ENCODE assay signal across 9 cellular contexts in the genomic region with DNA sequence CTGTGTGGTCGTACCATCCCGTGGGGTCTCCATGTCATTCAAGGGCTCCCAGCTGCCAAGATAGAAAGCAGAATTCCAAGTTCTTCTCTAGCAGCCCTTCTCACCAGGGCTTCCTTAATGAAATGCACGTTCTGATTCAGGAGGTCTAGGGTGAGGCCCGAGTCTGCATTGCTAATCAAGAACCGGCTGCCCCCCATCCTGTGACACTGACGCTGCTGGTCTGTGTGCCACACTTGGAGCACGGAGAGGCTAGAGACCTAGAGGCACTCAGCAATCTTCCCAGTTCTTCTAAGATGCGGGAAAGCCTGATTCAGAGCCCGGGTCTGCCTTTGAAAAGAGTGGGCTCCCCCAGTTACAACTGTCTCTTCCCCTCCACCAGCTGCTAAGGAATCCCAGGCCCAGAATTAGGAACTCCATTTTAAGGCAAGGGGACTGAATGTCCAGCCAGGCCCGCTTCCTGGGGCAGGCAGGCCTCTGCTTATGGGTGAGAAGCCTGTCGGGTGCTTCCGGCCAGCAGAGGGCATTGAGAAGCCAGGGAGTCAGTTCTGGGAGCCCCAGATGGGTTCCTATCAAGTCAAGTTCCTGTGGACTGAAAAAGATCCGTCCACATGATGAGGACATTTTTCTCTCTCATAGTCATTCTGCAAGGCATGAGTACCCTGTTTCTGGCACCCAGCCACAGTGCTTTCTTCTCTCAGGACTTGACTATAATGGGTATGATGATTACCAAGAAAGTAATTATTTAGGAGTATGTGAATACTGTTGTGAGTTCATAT.
DNase-seq lines count a peak whose midpoint lies in the region; ATAC-seq and TF ChIP-seq lines count a peak whose summit lies in the region.
"Had no signal": no experiment of that assay in that cellular context is flagged by ENCODE, and none has a peak within 500 bp of the region (broad histone marks: within the 10 kb centered on the region; RNA-seq: fewer than 3 reads in every experiment).

No MANE protein-coding gene starts in this region.

- no peak overlapping the region for H3K27ac Mint-ChIP-seq in activated T-helper 2 cell treated with anti-CD3 and anti-CD28 coated beads, Interferon-gamma antibody, Interleukin-2, Interleukin-4, amounts not matched to agents 10 μg/mL and 5 μg/mL and 100 μg/mL, durations not matched to agents 14 hours and 24 hours and 36 hours
- H3K27ac Mint-ChIP-seq: memory B cell had no signal

- H3K36me3 Mint-ChIP-seq in activated T-helper 2 cell treated with anti-CD3 and anti-CD28 coated beads, Interferon-gamma antibody, Interleukin-2, Interleukin-4, amounts not matched to agents 10 μg/mL and 5 μg/mL and 100 μg/mL, durations not matched to agents 14 hours and 24 hours and 36 hours (ENCODE audit: low read depth): no peaks in the 10 kb centered on the region

- H3K27me3 ChIP-seq in psoas muscle (ENCODE audit: insufficient read depth in 3 of 3, low read length in 2 of 3): no peaks in the 10 kb centered on the region

- intact Hi-C loops in Right ventricle myocardium superior (cut with DNase I) (loop anchor here (5.0 kb wide), 1 partner anchor 114 kb away; no protein-coding TSS in a partner anchor), psoas muscle (cut with DNase I) (no loop called here)
- intact Hi-C loops in activated T-helper 2 cell treated with anti-CD3 and anti-CD28 coated beads, Interferon-gamma antibody, Interleukin-2, Interleukin-4, amounts not matched to agents 10 μg/mL and 5 μg/mL and 100 μg/mL, durations not matched to agents 14 hours and 24 hours and 36 hours (cut with micrococcal nuclease): no loop called here

- H3K4me1 ChIP-seq in psoas muscle: peaks cover 27% of the 10 kb centered on the region

- ATAC-seq in Right ventricle myocardium superior (ENCODE audit: poor library complexity) (peak; percentile 91), psoas muscle (peak; percentile 89 to 95 (median 93)), GM19395 (IDR thresholded peaks at IDR 0.05; ENCODE audit: unreplicated experiment) (no peak)

- WGBS in psoas muscle, 3 donors: 56 to 60% (median 59%) methylated on average over 13 of the region's 13 CpGs

- H3K4me1 Mint-ChIP-seq in activated T-helper 2 cell treated with anti-CD3 and anti-CD28 coated beads, Interferon-gamma antibody, Interleukin-2, Interleukin-4, amounts not matched to agents 10 μg/mL and 5 μg/mL and 100 μg/mL, durations not matched to agents 14 hours and 24 hours and 36 hours (ENCODE audit: low read depth): no peaks in the 10 kb centered on the region

- H3K4me3 Mint-ChIP-seq in activated T-helper 2 cell treated with anti-CD3 and anti-CD28 coated beads, Interferon-gamma antibody, Interleukin-2, Interleukin-4, amounts not matched to agents 10 μg/mL and 5 μg/mL and 100 μg/mL, durations not matched to agents 14 hours and 24 hours and 36 hours (ENCODE audit: low read depth): no peak overlapping the region
- H3K4me3 Mint-ChIP-seq: memory B cell had no signal

- no peaks in the 10 kb centered on the region for H3K9me3 Mint-ChIP-seq in activated T-helper 2 cell treated with anti-CD3 and anti-CD28 coated beads, Interferon-gamma antibody, Interleukin-2, Interleukin-4, amounts not matched to agents 10 μg/mL and 5 μg/mL and 100 μg/mL, durations not matched to agents 14 hours and 24 hours and 36 hours

- H3K9me3 ChIP-seq in psoas muscle: no peaks in the 10 kb centered on the region

- no peak overlapping the region for H3K4me3 ChIP-seq in WI38 (ENCODE audit: low read depth, low read length)
- H3K4me3 ChIP-seq in psoas muscle: no peak overlapping the region

- DNase-seq in C1 segment of cervical spinal cord (lab: John Stamatoyannopoulos, UW): peak in 12 of 14 donors; percentile 5 to 62 (median 46)
- peak; percentile 88 for DNase-seq in HS-5 (ENCODE audit: low read depth)
- DNase-seq in Right ventricle myocardium superior: peak; percentile 89
- DNase-seq in psoas muscle: peak; percentile 76 to 89
- DNase-seq in cortex of kidney (lab: John Stamatoyannopoulos, UW): no peak
- DNase-seq in activated T-helper 2 cell treated with anti-CD3 and anti-CD28 coated beads, Interferon-gamma antibody, Interleukin-2, Interleukin-4, amounts not matched to agents 10 μg/mL and 5 μg/mL and 100 μg/mL, durations not matched to agents 14 hours and 24 hours and 36 hours (ENCODE audit: low spot score): no peak

- peaks cover 1% of the 10 kb centered on the region for H3K27me3 Mint-ChIP-seq in activated T-helper 2 cell treated with anti-CD3 and anti-CD28 coated beads, Interferon-gamma antibody, Interleukin-2, Interleukin-4, amounts not matched to agents 10 μg/mL and 5 μg/mL and 100 μg/mL, durations not matched to agents 14 hours and 24 hours and 36 hours (ENCODE audit: low read depth)

- TF ChIP-seq CTCF in WI38 (IDR thresholded peaks at IDR 0.05; ENCODE audit: low read depth, low read length) (peak; percentile 76), psoas muscle (IDR thresholded peaks at IDR 0.05) (peak; percentile 75)

- peak overlapping the region; percentile 42 for H3K27ac ChIP-seq in psoas muscle

- no peaks in the 10 kb centered on the region for H3K36me3 ChIP-seq in psoas muscle (ENCODE audit: insufficient read depth in 1 of 2, low read depth in 1 of 2)

Comparison
In these comparisons a context has a peak if more than half of its experiments do, and no peak if none do; other contexts are left out.
1. DNase-seq: peak in C1 segment of cervical spinal cord (12 of 14), HS-5 (single experiment), Right ventricle myocardium superior (single experiment) and psoas muscle (2 of 2); none in cortex of kidney (single experiment) and activated T-helper 2 cell treated with anti-CD3 and anti-CD28 coated beads, Interferon-gamma antibody, Interleukin-2, Interleukin-4, amounts not matched to agents 10 μg/mL and 5 μg/mL and 100 μg/mL, durations not matched to agents 14 hours and 24 hours and 36 hours (single experiment).